In genomic region chr11:101096036-101096704, GRCh38 we compare ENCODE assay signal across 1 cellular context.
TF ChIP-seq lines count a peak whose summit lies in the region.

No MANE protein-coding gene starts in this region.

TF ChIP-seq in GM23338, 12 proteins besides CTCF, POLR2A, EP300 and RAD21 (continued from another document):
- no peak for TF ChIP-seq ZNF462 (CRISPR knock-in tag; IDR thresholded peaks at IDR 0.05)
- no peak for TF ChIP-seq ZNF114 (CRISPR knock-in tag; IDR thresholded peaks at IDR 0.05)
